Comparison of ENCODE assay signal across 8 cellular contexts in the genomic region with DNA sequence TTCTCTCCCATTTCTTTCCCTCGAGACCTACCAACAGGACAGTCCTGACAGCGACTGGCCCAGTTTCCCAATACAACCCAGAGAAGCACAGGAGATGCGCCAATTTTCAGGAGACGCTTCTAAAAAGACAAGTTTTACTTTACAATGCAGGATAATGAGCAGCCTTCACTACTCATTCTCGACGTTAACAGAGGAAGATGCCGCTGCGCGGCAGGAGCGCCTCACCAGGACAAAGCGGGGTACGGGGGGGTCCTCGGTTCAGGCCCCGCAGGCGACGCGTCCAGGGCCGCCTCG. TPM values are rescaled to one million over a fixed set of nuclear protein-coding genes. Genes with fewer than 3 reads are reported as not detected.
DNase-seq lines count a peak whose midpoint lies in the region; ATAC-seq and TF ChIP-seq lines count a peak whose summit lies in the region.

No MANE protein-coding gene starts in this region.

- H3K4me1 ChIP-seq in GM23338 (ENCODE audit: insufficient read depth) (peaks cover 7% of the 10 kb centered on the region; the same call in 1 of the 2 replicates), mucosa of rectum (ENCODE audit: control insufficient read depth in 2 of 2, insufficient read depth in 2 of 2, low read length in 2 of 2) (peaks cover 0 to 6% of the 10 kb centered on the region in 2 donors)

- H2AFZ ChIP-seq in GM23338 = no peak overlapping the region

- intact Hi-C loops in dorsolateral prefrontal cortex (cut with DNase I) = loop anchor here (2.0 to 10.0 kb wide), 3 partner anchors 85 to 155 kb away; a partner anchor contains a TSS

- no peaks in the 10 kb centered on the region for H3K9me2 ChIP-seq in GM23338 (ENCODE audit: insufficient read depth)

- TF ChIP-seq CTCF in GM23338 (conservative IDR thresholded peaks at IDR 0.05; ENCODE audit: low read depth in 2 of 2) (no peak), dorsolateral prefrontal cortex (IDR thresholded peaks at IDR 0.05 in 54 of 56, conservative IDR thresholded peaks at IDR 0.05 in 2 of 56; ENCODE audit: low read depth in 1 of 56, partially characterized antibody in 56 of 56) (peak in 1 of 56 donors; percentile 17), GM10248 (IDR thresholded peaks at IDR 0.05; ENCODE audit: control extremely low read depth, extremely low read depth, low read depth, missing control alignments) (no peak)

- H3K36me3 ChIP-seq in GM23338 (ENCODE audit: insufficient read depth) (no peaks in the 10 kb centered on the region), mucosa of rectum (ENCODE audit: control insufficient read depth in 2 of 2, insufficient read depth in 2 of 2, low read length in 2 of 2) (no peaks in the 10 kb centered on the region)

- H3K36me3 Mint-ChIP-seq in GM23338 (ENCODE audit: low read depth) = peaks cover 5% of the 10 kb centered on the region; the same call in 2 of the 3 replicates

- POLR2A ChIA-PET in GM10248 (lab: Yijun Ruan, JAX) = no interaction called here

- H4K20me1 ChIP-seq in GM23338 (replicated peaks; ENCODE audit: insufficient read depth) = no peaks in the 10 kb centered on the region

- H3F3A ChIP-seq in GM23338 (replicated peaks; ENCODE audit: low read depth) = no peaks in the 10 kb centered on the region

- H3K9ac ChIP-seq in mucosa of rectum (ENCODE audit: low read depth in 1 of 2, low read length in 2 of 2) = peak overlapping the region; percentile 72 to 81

- H3K4me1 Mint-ChIP-seq in GM23338 = peaks cover 14% of the 10 kb centered on the region

- H3K27me3 ChIP-seq in GM23338 (ENCODE audit: insufficient read depth) = no peaks in the 10 kb centered on the region
- H3K27me3 ChIP-seq in dorsolateral prefrontal cortex = peaks cover 0 to 32% (median 5%) of the 10 kb centered on the region in 45 donors
- no peaks in the 10 kb centered on the region for H3K27me3 ChIP-seq in mucosa of rectum (ENCODE audit: control insufficient read depth in 2 of 2, insufficient read depth in 2 of 2, low read length in 2 of 2)

- peak; percentile 9; the same call in 2 of the 3 replicates for ATAC-seq in GM23338

- DNase-seq in NCI-H2107 treated with DMSO at 0.1 percent for 48 hours (lab: John Stamatoyannopoulos, UW; ENCODE audit: unreplicated experiment) (peak; percentile 4), NCI-H2107 (lab: John Stamatoyannopoulos, UW) (no peak), GM23338 (ENCODE audit: low spot score) (no peak), NAMALWA (ENCODE audit: low spot score) (peak; percentile 14), dorsolateral prefrontal cortex (peak in 1 of 10 donors; percentile 9), NCI-H748 treated with DMSO at 0.1 percent for 48 hours (lab: John Stamatoyannopoulos, UW) (no peak), GM10248 (ENCODE audit: extremely low spot score) (no peak)

- peak overlapping the region; percentile 67 for H3K4me3 ChIP-seq in GM23338
- peak overlapping the region; percentile 46 to 82 (median 70) for H3K4me3 ChIP-seq in dorsolateral prefrontal cortex
- H3K4me3 ChIP-seq in mucosa of rectum (ENCODE audit: low read length in 2 of 2) = peak overlapping the region; percentile 53 to 79

- H3K4me3 Mint-ChIP-seq in GM23338 = peak overlapping the region; percentile 86

- H3K79me2 ChIP-seq in GM23338 (replicated peaks; ENCODE audit: insufficient read depth) = peaks cover 34% of the 10 kb centered on the region

- H3K4me2 ChIP-seq in GM23338 = peak overlapping the region; percentile 82

- peak overlapping the region; percentile 62; the same call in 1 of the 2 replicates for H3K27ac Mint-ChIP-seq in GM23338

- H3K27ac ChIP-seq in GM23338 (ENCODE audit: low read depth) = no peak overlapping the region
- peak overlapping the region in 41 of 59 donors; percentile 13 to 79 (median 51) for H3K27ac ChIP-seq in dorsolateral prefrontal cortex
- H3K27ac ChIP-seq in mucosa of rectum (ENCODE audit: low read depth in 2 of 2, low read length in 2 of 2) = peak overlapping the region; percentile 74 to 78

- H3K27me3 Mint-ChIP-seq in GM23338 (ENCODE audit: insufficient read depth, low read depth, poor library complexity) = no peaks in the 10 kb centered on the region

- CTCF ChIA-PET in GM10248 (lab: Yijun Ruan, JAX) = interaction anchor here (4.2 kb wide), 1 partner anchor 85 kb away, joined by 23 read pairs; no protein-coding TSS in a partner anchor

- no peaks in the 10 kb centered on the region for H3K9me3 Mint-ChIP-seq in GM23338

- no peaks in the 10 kb centered on the region for H3K9me3 ChIP-seq in mucosa of rectum (ENCODE audit: control insufficient read depth in 2 of 2, low read length in 2 of 2)

TF ChIP-seq in GM23338, 12 proteins besides CTCF, POLR2A, EP300 and RAD21 (continues in another document):
- TF ChIP-seq EZH2 (IDR thresholded peaks at IDR 0.05; ENCODE audit: low read depth, unreplicated experiment) = no peak
- no peak for TF ChIP-seq ZNF331 (CRISPR knock-in tag; IDR thresholded peaks at IDR 0.05; ENCODE audit: low read depth)
- TF ChIP-seq STAT1 (IDR thresholded peaks at IDR 0.05; ENCODE audit: unreplicated experiment) = no peak
- TF ChIP-seq ZNF114 (CRISPR knock-in tag; IDR thresholded peaks at IDR 0.05) = no peak
- TF ChIP-seq NANOG (IDR thresholded peaks at IDR 0.05; ENCODE audit: borderline replicate concordance) = no peak
- no peak for TF ChIP-seq JUNB (IDR thresholded peaks at IDR 0.05; ENCODE audit: unreplicated experiment)
- TF ChIP-seq, protein P1, sequence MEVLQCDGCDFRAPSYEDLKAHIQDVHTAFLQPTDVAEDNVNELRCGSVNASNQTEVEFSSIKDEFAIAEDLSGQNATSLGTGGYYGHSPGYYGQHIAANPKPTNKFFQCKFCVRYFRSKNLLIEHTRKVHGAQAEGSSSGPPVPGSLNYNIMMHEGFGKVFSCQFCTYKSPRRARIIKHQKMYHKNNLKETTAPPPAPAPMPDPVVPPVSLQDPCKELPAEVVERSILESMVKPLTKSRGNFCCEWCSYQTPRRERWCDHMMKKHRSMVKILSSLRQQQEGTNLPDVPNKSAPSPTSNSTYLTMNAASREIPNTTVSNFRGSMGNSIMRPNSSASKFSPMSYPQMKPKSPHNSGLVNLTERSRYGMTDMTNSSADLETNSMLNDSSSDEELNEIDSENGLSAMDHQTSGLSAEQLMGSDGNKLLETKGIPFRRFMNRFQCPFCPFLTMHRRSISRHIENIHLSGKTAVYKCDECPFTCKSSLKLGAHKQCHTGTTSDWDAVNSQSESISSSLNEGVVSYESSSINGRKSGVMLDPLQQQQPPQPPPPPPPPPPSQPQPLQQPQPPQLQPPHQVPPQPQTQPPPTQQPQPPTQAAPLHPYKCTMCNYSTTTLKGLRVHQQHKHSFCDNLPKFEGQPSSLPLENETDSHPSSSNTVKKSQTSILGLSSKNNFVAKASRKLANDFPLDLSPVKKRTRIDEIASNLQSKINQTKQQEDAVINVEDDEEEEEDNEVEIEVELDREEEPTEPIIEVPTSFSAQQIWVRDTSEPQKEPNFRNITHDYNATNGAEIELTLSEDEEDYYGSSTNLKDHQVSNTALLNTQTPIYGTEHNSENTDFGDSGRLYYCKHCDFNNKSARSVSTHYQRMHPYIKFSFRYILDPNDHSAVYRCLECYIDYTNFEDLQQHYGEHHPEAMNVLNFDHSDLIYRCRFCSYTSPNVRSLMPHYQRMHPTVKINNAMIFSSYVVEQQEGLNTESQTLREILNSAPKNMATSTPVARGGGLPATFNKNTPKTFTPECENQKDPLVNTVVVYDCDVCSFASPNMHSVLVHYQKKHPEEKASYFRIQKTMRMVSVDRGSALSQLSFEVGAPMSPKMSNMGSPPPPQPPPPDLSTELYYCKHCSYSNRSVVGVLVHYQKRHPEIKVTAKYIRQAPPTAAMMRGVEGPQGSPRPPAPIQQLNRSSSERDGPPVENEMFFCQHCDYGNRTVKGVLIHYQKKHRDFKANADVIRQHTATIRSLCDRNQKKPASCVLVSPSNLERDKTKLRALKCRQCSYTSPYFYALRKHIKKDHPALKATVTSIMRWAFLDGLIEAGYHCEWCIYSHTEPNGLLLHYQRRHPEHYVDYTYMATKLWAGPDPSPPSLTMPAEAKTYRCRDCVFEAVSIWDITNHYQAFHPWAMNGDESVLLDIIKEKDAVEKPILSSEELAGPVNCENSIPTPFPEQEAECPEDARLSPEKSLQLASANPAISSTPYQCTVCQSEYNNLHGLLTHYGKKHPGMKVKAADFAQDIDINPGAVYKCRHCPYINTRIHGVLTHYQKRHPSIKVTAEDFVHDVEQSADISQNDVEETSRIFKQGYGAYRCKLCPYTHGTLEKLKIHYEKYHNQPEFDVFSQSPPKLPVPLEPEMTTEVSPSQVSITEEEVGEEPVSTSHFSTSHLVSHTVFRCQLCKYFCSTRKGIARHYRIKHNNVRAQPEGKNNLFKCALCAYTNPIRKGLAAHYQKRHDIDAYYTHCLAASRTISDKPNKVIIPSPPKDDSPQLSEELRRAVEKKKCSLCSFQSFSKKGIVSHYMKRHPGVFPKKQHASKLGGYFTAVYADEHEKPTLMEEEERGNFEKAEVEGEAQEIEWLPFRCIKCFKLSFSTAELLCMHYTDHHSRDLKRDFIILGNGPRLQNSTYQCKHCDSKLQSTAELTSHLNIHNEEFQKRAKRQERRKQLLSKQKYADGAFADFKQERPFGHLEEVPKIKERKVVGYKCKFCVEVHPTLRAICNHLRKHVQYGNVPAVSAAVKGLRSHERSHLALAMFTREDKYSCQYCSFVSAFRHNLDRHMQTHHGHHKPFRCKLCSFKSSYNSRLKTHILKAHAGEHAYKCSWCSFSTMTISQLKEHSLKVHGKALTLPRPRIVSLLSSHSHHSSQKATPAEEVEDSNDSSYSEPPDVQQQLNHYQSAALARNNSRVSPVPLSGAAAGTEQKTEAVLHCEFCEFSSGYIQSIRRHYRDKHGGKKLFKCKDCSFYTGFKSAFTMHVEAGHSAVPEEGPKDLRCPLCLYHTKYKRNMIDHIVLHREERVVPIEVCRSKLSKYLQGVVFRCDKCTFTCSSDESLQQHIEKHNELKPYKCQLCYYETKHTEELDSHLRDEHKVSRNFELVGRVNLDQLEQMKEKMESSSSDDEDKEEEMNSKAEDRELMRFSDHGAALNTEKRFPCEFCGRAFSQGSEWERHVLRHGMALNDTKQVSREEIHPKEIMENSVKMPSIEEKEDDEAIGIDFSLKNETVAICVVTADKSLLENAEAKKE (CRISPR knock-in tag; IDR thresholded peaks at IDR 0.05) = no peak
- TF ChIP-seq EZH2phosphoT487 (IDR thresholded peaks at IDR 0.05; ENCODE audit: unreplicated experiment) = no peak

RNA-seq across cellular contexts. Expression of a gene that starts 0.7 kb away (rescaled TPM):
- 9.2 and 9.3 TPM in 2 replicates for total RNA-seq in GM23338 (2014; rRNA removed; shearing (Covaris generic))
- polyA plus RNA-seq in GM23338 (2016; fragmentation: Nextera tagmentation; extraction: Ambion mirVana) = 6.5 and 7.5 TPM in 2 replicates
- total RNA-seq in dorsolateral prefrontal cortex = 10 to 100 TPM; 15.5 to 27.7 (median 21.4) TPM

Comparison
In these comparisons a context has a peak if more than half of its experiments do, and no peak if none do; other contexts are left out.
1. DNase-seq: peak in NCI-H2107 treated with DMSO at 0.1 percent for 48 hours (single experiment) and NAMALWA (single experiment); none in NCI-H2107 (single experiment), GM23338 (single experiment), NCI-H748 treated with DMSO at 0.1 percent for 48 hours (single experiment) and GM10248 (single experiment).
2. Peak in every context shown above with its lines, with median percentiles within 50 percentile points of each other: H3K4me3 ChIP-seq.